In genomic region chr17:45429338-45430005, GRCh38 we compare ENCODE assay signal across 11 cellular contexts. TPM values are rescaled to one million over a fixed set of nuclear protein-coding genes. Genes with fewer than 3 reads are reported as not detected.
A peak's percentile ranks its signal among the peaks of the same experiment; 100 is the strongest.
DNase-seq lines count a peak whose midpoint lies in the region; TF ChIP-seq lines count a peak whose summit lies in the region.
"Had no signal": no experiment of that assay in that cellular context is flagged by ENCODE, and none has a peak within 500 bp of the region (broad histone marks: within the 10 kb centered on the region; RNA-seq: fewer than 3 reads in every experiment).

No MANE protein-coding gene starts in this region.

- H3K4me3 ChIP-seq in HUES48 (ENCODE audit: low read depth, low read length): peak overlapping the region; percentile 48
- no peak overlapping the region for H3K4me3 ChIP-seq in colonic mucosa
- H3K4me3 ChIP-seq: psoas muscle had no signal

- H3K4me1 ChIP-seq in HUES48 (ENCODE audit: control insufficient read depth, insufficient read depth, low read length): peaks cover 18% of the 10 kb centered on the region
- peaks cover 16% of the 10 kb centered on the region for H3K4me1 ChIP-seq in colonic mucosa

- peaks cover 0 to 1% (median 0%) of the 10 kb centered on the region in 3 donors for H3K27me3 Mint-ChIP-seq in CD14-positive monocyte (ENCODE audit: low read depth in 3 of 3)
- peaks cover 89% of the 10 kb centered on the region for H3K27me3 Mint-ChIP-seq in nephron (ENCODE audit: low read depth)

- intact Hi-C loops in CD14-positive monocyte (cut with micrococcal nuclease) (no loop called here), colonic mucosa (cut with DNase I) (no loop called here)

- H3K27me3 ChIP-seq in HUES48 (ENCODE audit: control insufficient read depth, insufficient read depth, low read length) (peaks cover 59% of the 10 kb centered on the region), colonic mucosa (no peaks in the 10 kb centered on the region)

- H3K4me1 Mint-ChIP-seq in CD14-positive monocyte (peaks cover 67% of the 10 kb centered on the region), nephron (peaks cover 17% of the 10 kb centered on the region)

- H3K4me3 Mint-ChIP-seq in CD14-positive monocyte: peak overlapping the region; percentile 77 to 89
- H3K4me3 Mint-ChIP-seq in nephron: peak overlapping the region; percentile 43 to 71 (median 62)

- DNase-seq in CD14-positive monocyte (ENCODE audit: low spot score) (no peak), colonic mucosa (no peak), SKM-1 (lab: John Stamatoyannopoulos, UW; ENCODE audit: unreplicated experiment) (no peak)
- no peak for DNase-seq in effector CD8-positive, alpha-beta T cell (lab: John Stamatoyannopoulos, UW)
- no peak for DNase-seq in stimulated activated naive CD4-positive, alpha-beta T cell (lab: John Stamatoyannopoulos, UW)
- no peak for DNase-seq in stimulated activated CD4-positive, alpha-beta T cell treated with anti-CD3 and anti-CD28 coated beads, Interleukin-2, amount 100 ng/mL, for 24 hours
- DNase-seq: GOT3, NCI-H1436 had no signal

- H3K9ac ChIP-seq in HUES48 (ENCODE audit: low read depth, low read length) (no peak overlapping the region), colonic mucosa (ENCODE audit: low read depth in 2 of 2, low read length in 2 of 2) (no peak overlapping the region)

- H3K27ac ChIP-seq in HUES48 (ENCODE audit: low read depth, low read length) (no peak overlapping the region), colonic mucosa (peak overlapping the region; percentile 61)
- H3K27ac ChIP-seq: psoas muscle had no signal

- TF ChIP-seq CTCF in CD14-positive monocyte (IDR thresholded peaks at IDR 0.05) (no peak), colonic mucosa (IDR thresholded peaks at IDR 0.05) (no peak), nephron (IDR thresholded peaks at IDR 0.05; ENCODE audit: unreplicated experiment in 3 of 3) (no peak)

- H3K9me3 ChIP-seq in HUES48 (ENCODE audit: control insufficient read depth, insufficient read depth, low read length) (no peaks in the 10 kb centered on the region), colonic mucosa (no peaks in the 10 kb centered on the region)
- H3K9me3 ChIP-seq: psoas muscle had no signal

- no peaks in the 10 kb centered on the region for H3K9me3 Mint-ChIP-seq in CD14-positive monocyte
- no peaks in the 10 kb centered on the region for H3K9me3 Mint-ChIP-seq in nephron

- no peaks in the 10 kb centered on the region for H3K36me3 ChIP-seq in HUES48 (ENCODE audit: control insufficient read depth, insufficient read depth, low read length)
- no peaks in the 10 kb centered on the region for H3K36me3 ChIP-seq in colonic mucosa

- peak overlapping the region; percentile 95 to 98 (median 97) for H3K27ac Mint-ChIP-seq in CD14-positive monocyte
- H3K27ac Mint-ChIP-seq in nephron: no peak overlapping the region

- H3K36me3 Mint-ChIP-seq in CD14-positive monocyte (peaks cover 23 to 37% of the 10 kb centered on the region in 2 donors), nephron (ENCODE audit: low read depth) (no peaks in the 10 kb centered on the region)

RNA-seq across cellular contexts. Expression of gene ARHGAP27, which starts 3.2 kb away (rescaled TPM):
- 10 to 100 TPM; 47.2 to 55.0 TPM for polyA plus RNA-seq in CD14-positive monocyte
- total RNA-seq in colonic mucosa: 100 to 1,000 TPM; 107 to 165 TPM

Comparison
In these comparisons a context has a peak if more than half of its experiments do, and no peak if none do; other contexts are left out.
1. H3K27ac Mint-ChIP-seq: peak in CD14-positive monocyte (7 of 7); none in nephron (0 of 3).